8 cellular contexts compared by ENCODE assay signal in genomic region chr22:27726726-27727449, GRCh38.
DNase-seq lines count a peak whose midpoint lies in the region; ATAC-seq, FAIRE-seq and TF ChIP-seq lines count a peak whose summit lies in the region.

No MANE protein-coding gene starts in this region.

- peaks cover 0 to 16% (median 9%) of the 10 kb centered on the region in 4 donors for H3K4me1 ChIP-seq in tibial nerve

- no peak for ATAC-seq in GM21381 (IDR thresholded peaks at IDR 0.05; ENCODE audit: unreplicated experiment)

- TF ChIP-seq CTCF in astrocyte of the spinal cord (IDR thresholded peaks at IDR 0.05; ENCODE audit: low read depth, low read length) = no peak
- TF ChIP-seq CTCF in kidney epithelial cell (IDR thresholded peaks at IDR 0.05; ENCODE audit: insufficient read depth, low read length, poor library complexity, severe bottlenecking) = no peak
- no peak for TF ChIP-seq CTCF in tibial nerve (IDR thresholded peaks at IDR 0.05)
- no peak for TF ChIP-seq CTCF in D721Med (IDR thresholded peaks at IDR 0.05; ENCODE audit: insufficient read depth, missing control alignments)

- no peaks in the 10 kb centered on the region for H3K9me3 ChIP-seq in tibial nerve

- H3K27me3 ChIP-seq in kidney epithelial cell (ENCODE audit: control insufficient read depth, insufficient read depth, low read length) (no peaks in the 10 kb centered on the region), tibial nerve (no peaks in the 10 kb centered on the region)

- WGBS in tibial nerve, 2 donors = 36 to 38% methylated on average over 12 of the region's 12 CpGs

- DNase-seq in HT1080 (ENCODE audit: low read depth) = peak; percentile 90
- peak; percentile 68 for DNase-seq in astrocyte of the spinal cord (ENCODE audit: low read depth, low spot score)
- peak; percentile 51 for DNase-seq in kidney epithelial cell (ENCODE audit: low read depth)
- no peak for DNase-seq in tibial nerve (ENCODE audit: low spot score in 2 of 2)
- no peak for DNase-seq in D721Med (ENCODE audit: insufficient read length, low spot score)
- DNase-seq in SKM-1 (lab: John Stamatoyannopoulos, UW; ENCODE audit: unreplicated experiment) = no peak
- no peak for DNase-seq in RKO (ENCODE audit: low spot score)

- in situ Hi-C loops in astrocyte of the spinal cord (cut with HindIII; ENCODE audit: low sequenced_read_pairs) = no loop called here

- no peak for TF ChIP-seq POLR2A in tibial nerve (IDR thresholded peaks at IDR 0.05)

- no peak for FAIRE-seq in D721Med (lab: Jason Lieb, UNC)

- H3K4me3 ChIP-seq in astrocyte of the spinal cord (ENCODE audit: low read depth, low read length) (no peak overlapping the region), kidney epithelial cell (ENCODE audit: low read depth, low read length) (no peak overlapping the region), tibial nerve (no peak overlapping the region)

- peak overlapping the region in 3 of 4 donors; percentile 28 to 58 (median 39) for H3K27ac ChIP-seq in tibial nerve

- no peak for TF ChIP-seq EP300 in tibial nerve (IDR thresholded peaks at IDR 0.05)

- no peaks in the 10 kb centered on the region for H3K36me3 ChIP-seq in kidney epithelial cell (ENCODE audit: control insufficient read depth, insufficient read depth, low read length)
- no peaks in the 10 kb centered on the region for H3K36me3 ChIP-seq in tibial nerve

Comparison
In these comparisons a context has a peak if more than half of its experiments do, and no peak if none do; other contexts are left out.
1. DNase-seq: peak in HT1080 (single experiment), astrocyte of the spinal cord (single experiment) and kidney epithelial cell (single experiment); none in tibial nerve (0 of 2), D721Med (single experiment), SKM-1 (single experiment) and RKO (single experiment).